Comparison of ENCODE assay signal across 8 cellular contexts in genomic region chr1:235093685-235094592, GRCh38. TPM values are rescaled to one million over a fixed set of nuclear protein-coding genes. Genes with fewer than 3 reads are reported as not detected.
DNase-seq lines count a peak whose midpoint lies in the region; ATAC-seq and TF ChIP-seq lines count a peak whose summit lies in the region.

No MANE protein-coding gene starts in this region.

- no peaks in the 10 kb centered on the region for H3K36me3 ChIP-seq in PC-9 (ENCODE audit: low read depth)

- H3K4me1 Mint-ChIP-seq in naive B cell: peaks cover 7% of the 10 kb centered on the region in 3 donors

- ATAC-seq in naive B cell (ENCODE audit: low read depth in 2 of 2): peak; percentile 90 to 96

- H3K79me2 ChIP-seq in PC-9 (ENCODE audit: low read depth): no peaks in the 10 kb centered on the region

- intact Hi-C loops in PC-9 (cut with micrococcal nuclease; ENCODE audit: unreplicated experiment): loop anchor here (5.0 to 10.0 kb wide), 3 partner anchors 688 to 881 kb away; partner anchors contain the start of gene COA6

- TF ChIP-seq CTCF in PC-9 (conservative IDR thresholded peaks at IDR 0.05): peak; percentile 88

- H3F3A ChIP-seq in PC-9 (ENCODE audit: insufficient read depth, low read depth): 0 out of 2 replicates have a peak, but pooled peaks cover 4% of the 10 kb centered on the region

- no peaks in the 10 kb centered on the region for H3K9me3 Mint-ChIP-seq in naive B cell

- H3K4me3 ChIP-seq in PC-9: no peak overlapping the region

- no peaks in the 10 kb centered on the region for H3K9me3 ChIP-seq in PC-9 (ENCODE audit: insufficient read depth, low read depth)

- no peaks in the 10 kb centered on the region for H4K20me1 ChIP-seq in PC-9 (ENCODE audit: insufficient read depth)

- H3K27ac Mint-ChIP-seq in naive B cell: peak overlapping the region in 2 of 6 donors; percentile 48 to 70

- H3K4me3 Mint-ChIP-seq in naive B cell: peak overlapping the region in 1 of 8 donors; percentile 22

- no peaks in the 10 kb centered on the region for H3K27me3 ChIP-seq in PC-9 (ENCODE audit: insufficient read depth, low read depth)

- H3K27ac ChIP-seq in PC-9: no peak overlapping the region

- DNase-seq in NCI-H1105 treated with DMSO at 0.1 percent for 48 hours (lab: John Stamatoyannopoulos, UW) (peak; percentile 9), NCI-H1105 (lab: John Stamatoyannopoulos, UW) (no peak), HT1080 (ENCODE audit: low read depth) (peak; percentile 69), PC-9 (peak; percentile 50 to 79), fibroblast of gingiva (ENCODE audit: low read depth) (peak; percentile 39), naive B cell (peak; percentile 67)
- DNase-seq in activated T-cell treated with anti-CD3 and anti-CD28 coated beads, Interleukin-2, amount 50 U/mL, for 1 hour: peak; percentile 90
- peak; percentile 69 for DNase-seq in stimulated activated CD8-positive, alpha-beta memory T cell treated with anti-CD3 and anti-CD28 coated beads, Interleukin-7, amount 100 ng/mL, for 4 hours (ENCODE audit: low read depth in 2 of 2)

- H3K9me2 ChIP-seq in PC-9 (ENCODE audit: insufficient read depth): no peaks in the 10 kb centered on the region

- H3K4me1 ChIP-seq in PC-9 (replicated peaks; ENCODE audit: insufficient read depth): no peaks in the 10 kb centered on the region

- POLR2A ChIA-PET in PC-9 (lab: Charles Lee; ENCODE audit: unreplicated experiment): no interaction called here

- H2AFZ ChIP-seq in PC-9: no peak overlapping the region

- CTCF ChIA-PET in PC-9 (lab: Charles Lee): interaction anchor here (0.6 to 1.7 kb wide), 7 partner anchors 11 to 823 kb away, joined by 3 to 10 read pairs (median 5); no protein-coding TSS in a partner anchor

- no TSS peak for BruUV-seq in PC-9 (replicated peaks; lab: Mats Ljungman, UMichigan)

- H3K4me2 ChIP-seq in PC-9: 0 out of 2 replicates have a peak overlapping the region, but pooled peaks have one; percentile 3

- peaks cover 5 to 15% (median 6%) of the 10 kb centered on the region in 3 donors for H3K27me3 Mint-ChIP-seq in naive B cell

- H3K36me3 Mint-ChIP-seq in naive B cell: no peaks in the 10 kb centered on the region

RNA-seq across cellular contexts. Expression of gene TOMM20, which starts 34.7 kb away (rescaled TPM):
- total RNA-seq in HT1080 (2014; rRNA removed; shearing (Covaris generic)): 86.0 and 108 TPM in 2 replicates
- 197 and 237 TPM in 2 replicates for polyA plus RNA-seq in HT1080 (2015; cell fraction: cytosol; rRNA removed)
- 94.0 and 111 TPM in 2 replicates for polyA plus RNA-seq in HT1080 (2015; cell fraction: nucleus; rRNA removed)
- total RNA-seq in PC-9 (2021): 165 and 187 TPM in 2 replicates
- polyA plus RNA-seq in naive B cell (ENCODE audit: low read depth in 6 of 6): 10 to 100 TPM; 41.0 to 47.9 (median 45.5) TPM
